Comparison of ENCODE assay signal across 8 cellular contexts in genomic region chr3:108406661-108407206, GRCh38.
DNase-seq lines count a peak whose midpoint lies in the region; ATAC-seq and TF ChIP-seq lines count a peak whose summit lies in the region.

No MANE protein-coding gene starts in this region.

- intact Hi-C loops in ovary (cut with DNase I) = no loop called here

- H3K4me1 Mint-ChIP-seq in natural killer cell treated with Interleukin-12 subunit alpha and Interleukin-12 subunit beta and Interleukin-15 and Interleukin-18, amount 100 ng/mL, for 72 hours (ENCODE audit: low read depth in 2 of 2) = peaks cover 0 to 11% of the 10 kb centered on the region in 2 donors

- peak; percentile 80 for TF ChIP-seq CTCF in AG04450 (IDR thresholded peaks at IDR 0.05; ENCODE audit: low read depth, low read length)
- TF ChIP-seq CTCF in GM13976 (IDR thresholded peaks at IDR 0.05; ENCODE audit: borderline replicate concordance, control extremely low read depth, extremely low read depth, insufficient read depth, missing control alignments) = peak; percentile 69
- peak in 1 of 3 donors; percentile 16 for TF ChIP-seq CTCF in ovary (IDR thresholded peaks at IDR 0.05)

- H3K9me3 ChIP-seq in AG04450 (ENCODE audit: control insufficient read depth, insufficient read depth, low read length) = no peaks in the 10 kb centered on the region
- no peaks in the 10 kb centered on the region for H3K9me3 ChIP-seq in ovary

- peak; percentile 95 for ATAC-seq in HG02678 (IDR thresholded peaks at IDR 0.05; ENCODE audit: unreplicated experiment)
- ATAC-seq in natural killer cell treated with Interleukin-12 subunit alpha and Interleukin-12 subunit beta and Interleukin-15 and Interleukin-18, amount 100 ng/mL, for 72 hours = peak; percentile 76 to 85

- POLR2A ChIA-PET in AG04450 (lab: Yijun Ruan, JAX) = no interaction called here

- WGBS in ovary, 3 donors = 54 to 88% (median 59%) methylated on average over 7 of the region's 7 CpGs

- peaks cover 0 to 5% of the 10 kb centered on the region in 2 donors for H3K27me3 Mint-ChIP-seq in natural killer cell treated with Interleukin-12 subunit alpha and Interleukin-12 subunit beta and Interleukin-15 and Interleukin-18, amount 100 ng/mL, for 72 hours

- no peak for TF ChIP-seq POLR2A in ovary (IDR thresholded peaks at IDR 0.05)

- H3K36me3 ChIP-seq in ovary = no peaks in the 10 kb centered on the region

- CTCF ChIA-PET in AG04450 (lab: Charles Lee) = interaction anchor here (0.7 to 2.2 kb wide), 4 partner anchors 71 to 468 kb away, joined by 4 to 11 read pairs (median 6); partner anchors contain the start of gene IFT57

- H3K36me3 Mint-ChIP-seq in natural killer cell treated with Interleukin-12 subunit alpha and Interleukin-12 subunit beta and Interleukin-15 and Interleukin-18, amount 100 ng/mL, for 72 hours = no peaks in the 10 kb centered on the region

- H3K27me3 ChIP-seq in AG04450 (ENCODE audit: control insufficient read depth, insufficient read depth, low read length) (no peaks in the 10 kb centered on the region), ovary (no peaks in the 10 kb centered on the region)

- DNase-seq in AG04450 (ENCODE audit: low read depth, low spot score) = peak; percentile 16
- peak; percentile 74 for DNase-seq in GM13976 (ENCODE audit: low spot score)
- peak; percentile 86 for DNase-seq in NAMALWA (ENCODE audit: low spot score)
- peak; percentile 73 for DNase-seq in SW480 (ENCODE audit: low spot score)
- DNase-seq in fibroblast of gingiva (ENCODE audit: low read depth) = peak; percentile 65
- no peak for DNase-seq in natural killer cell treated with Interleukin-12 subunit alpha and Interleukin-12 subunit beta and Interleukin-15 and Interleukin-18, amount 100 ng/mL, for 72 hours (ENCODE audit: low spot score)
- DNase-seq in ovary = no peak

- H3K27ac ChIP-seq in AG04450 (ENCODE audit: low read depth, low read length) = no peak overlapping the region
- H3K27ac ChIP-seq in ovary = no peak overlapping the region

- H3K4me1 ChIP-seq in ovary (ENCODE audit: insufficient read depth) = peaks cover 1% of the 10 kb centered on the region

- no peak overlapping the region for H3K4me3 Mint-ChIP-seq in natural killer cell treated with Interleukin-12 subunit alpha and Interleukin-12 subunit beta and Interleukin-15 and Interleukin-18, amount 100 ng/mL, for 72 hours

- H3K27ac Mint-ChIP-seq in natural killer cell treated with Interleukin-12 subunit alpha and Interleukin-12 subunit beta and Interleukin-15 and Interleukin-18, amount 100 ng/mL, for 72 hours = no peak overlapping the region

- in situ Hi-C loops in GM13976 (cut with MboI; ENCODE audit: low sequenced_read_pairs, unreplicated experiment) = loop anchor here (5.0 to 25.0 kb wide), 2 partner anchors 254 to 469 kb away; no protein-coding TSS in a partner anchor

- no peak for TF ChIP-seq EP300 in ovary (IDR thresholded peaks at IDR 0.05)

- H3K4me3 ChIP-seq in AG04450 (ENCODE audit: low read depth, low read length) (no peak overlapping the region), ovary (no peak overlapping the region)

- H3K9me3 Mint-ChIP-seq in natural killer cell treated with Interleukin-12 subunit alpha and Interleukin-12 subunit beta and Interleukin-15 and Interleukin-18, amount 100 ng/mL, for 72 hours = no peaks in the 10 kb centered on the region

Comparison
In these comparisons a context has a peak if more than half of its experiments do, and no peak if none do; other contexts are left out.
1. DNase-seq: peak in AG04450 (single experiment), GM13976 (single experiment), NAMALWA (single experiment), SW480 (single experiment) and fibroblast of gingiva (single experiment); none in natural killer cell treated with Interleukin-12 subunit alpha and Interleukin-12 subunit beta and Interleukin-15 and Interleukin-18, amount 100 ng/mL, for 72 hours (single experiment) and ovary (0 of 5).